Comparison of ENCODE assay signal across 7 cellular contexts in genomic region chr1:163410073-163410522, GRCh38.
A peak's percentile ranks its signal among the peaks of the same experiment; 100 is the strongest.
DNase-seq lines count a peak whose midpoint lies in the region; ATAC-seq and TF ChIP-seq lines count a peak whose summit lies in the region.

No MANE protein-coding gene starts in this region.

- ATAC-seq in DND-41 (ENCODE audit: insufficient read depth, low read depth) (no peak), HG02938 (IDR thresholded peaks at IDR 0.05; ENCODE audit: unreplicated experiment) (no peak)

- no peaks in the 10 kb centered on the region for H3K79me2 ChIP-seq in DND-41 (ENCODE audit: insufficient read depth, low read length)

- H3K27ac ChIP-seq in DND-41 (ENCODE audit: low read length) (no peak overlapping the region), adrenal gland (no peak overlapping the region)

- H3K9me3 ChIP-seq in DND-41 (ENCODE audit: insufficient read depth, low read length, severe bottlenecking) (no peaks in the 10 kb centered on the region), adrenal gland (replicated peaks in 1 of 3) (no peaks in the 10 kb centered on the region)

- H3K36me3 ChIP-seq in DND-41 (ENCODE audit: insufficient read depth, low read length) (no peaks in the 10 kb centered on the region), adrenal gland (replicated peaks in 1 of 2) (no peaks in the 10 kb centered on the region)

- no peaks in the 10 kb centered on the region for H4K20me1 ChIP-seq in DND-41 (ENCODE audit: insufficient read depth, low read length)

- H3K9ac ChIP-seq in DND-41 (ENCODE audit: low read depth, low read length), result no peak overlapping the region

- H3K4me3 ChIP-seq in DND-41 (ENCODE audit: low read depth in 1 of 2, low read length in 2 of 2) (no peak overlapping the region), adrenal gland (peak overlapping the region in 1 of 4 donors; percentile 37)

- peak; percentile 44 for DNase-seq in DND-41
- DNase-seq in HK-2 (ENCODE audit: unreplicated experiment), result peak; percentile 34
- peak; percentile 92 for DNase-seq in NCI-H748 (lab: John Stamatoyannopoulos, UW; ENCODE audit: unreplicated experiment)
- peak in 6 of 7 donors; percentile 36 to 84 (median 52) for DNase-seq in adrenal gland
- peak; percentile 46 for DNase-seq in iPS-NIHi7 (ENCODE audit: extremely low spot score)
- DNase-seq in stimulated activated CD4-positive, alpha-beta T cell treated with anti-CD3 and anti-CD28 coated beads, Interleukin-15, amount 100 ng/mL, for 48 hours (ENCODE audit: low read depth in 2 of 2), result peak; percentile 1 to 14

- 10 to 15% (median 12%) methylated on average over 9 of the region's 9 CpGs for WGBS in adrenal gland, 4 donors

- H3K4me2 ChIP-seq in DND-41 (ENCODE audit: insufficient read depth, low read length), result no peak overlapping the region

- H3K27me3 ChIP-seq in DND-41 (ENCODE audit: insufficient read depth, low read length, poor library complexity) (peaks cover 10% of the 10 kb centered on the region), adrenal gland (no peaks in the 10 kb centered on the region)

- H3K4me1 ChIP-seq in DND-41 (ENCODE audit: insufficient read depth, low read length) (no peaks in the 10 kb centered on the region), adrenal gland (replicated peaks in 1 of 2) (peaks cover 0 to 5% of the 10 kb centered on the region in 2 donors)

- TF ChIP-seq POLR2A in adrenal gland (IDR thresholded peaks at IDR 0.05), result no peak

- peak; percentile 93 for TF ChIP-seq CTCF in DND-41 (IDR thresholded peaks at IDR 0.05; ENCODE audit: borderline replicate concordance, extremely low read depth, low read length, poor library complexity, severe bottlenecking)
- peak; percentile 54 to 83 (median 70) for TF ChIP-seq CTCF in adrenal gland (IDR thresholded peaks at IDR 0.05)

- intact Hi-C loops in adrenal gland (cut with DNase I), result no loop called here

- no peak overlapping the region for H2AFZ ChIP-seq in DND-41 (ENCODE audit: low read depth, low read length)

Comparison
In these comparisons a context has a peak if more than half of its experiments do, and no peak if none do; other contexts are left out.
1. DNase-seq: peak in every context shown above with its lines; median percentile 92 in NCI-H748; 52 in adrenal gland; 46 in iPS-NIHi7; 44 in DND-41; 34 in HK-2; 8 in stimulated activated CD4-positive, alpha-beta T cell treated with anti-CD3 and anti-CD28 coated beads, Interleukin-15, amount 100 ng/mL, for 48 hours.